ENCODE assay signal across 25 cellular contexts in the genomic region with DNA sequence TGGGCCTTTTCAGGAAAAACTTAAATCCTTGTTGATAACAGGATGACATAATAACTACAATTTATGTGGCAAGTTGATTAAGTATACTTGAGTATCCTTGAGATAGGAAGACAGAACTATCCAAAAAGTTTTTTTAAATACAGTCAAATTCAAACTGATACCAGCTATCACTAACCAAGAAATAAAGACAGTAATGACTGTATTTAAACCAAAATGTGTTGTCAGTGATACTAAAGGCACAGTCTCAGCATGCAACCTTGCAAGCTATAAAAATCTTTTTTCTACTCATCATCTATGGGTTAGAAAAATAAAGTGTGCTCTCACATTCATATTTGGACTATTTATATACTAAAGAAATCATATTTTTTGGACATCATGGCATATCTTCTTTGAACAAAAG.
"Had no signal": no experiment of that assay in that cellular context is flagged by ENCODE, and none has a peak within 500 bp of the region (broad histone marks: within the 10 kb centered on the region; RNA-seq: fewer than 3 reads in every experiment).

No MANE protein-coding gene starts in this region.

- ATAC-seq: activated CD8-positive, alpha-beta T cell treated with anti-CD3 and anti-CD28 coated beads, Interleukin-2, amount 10 ng/mL, durations not matched to agents 7 days and 5 days; activated T-cell treated with anti-CD3 and anti-CD28 coated beads, Interleukin-2, amount 50 U/mL, for 4 hours; body of pancreas; Right ventricle myocardium inferior had no signal

- H3K27me3 Mint-ChIP-seq: activated B cell treated with CpG ODN at 0.5 μM for 24 hours; activated CD4-positive, alpha-beta T cell treated with anti-CD3 and anti-CD28 coated beads, Interleukin-2, amount 10 ng/mL, durations not matched to agents 7 days and 5 days; activated naive CD4-positive, alpha-beta T cell treated with anti-CD3 and anti-CD28 coated beads, Interleukin-2, amount 50 U/mL, for 24 hours; activated naive CD8-positive, alpha-beta T cell treated with anti-CD3 and anti-CD28 coated beads, Interleukin-2, amount 10 ng/mL, durations not matched to agents 7 days and 5 days had no signal

- DNase-seq: activated B cell treated with CpG ODN at 0.5 μM for 24 hours; activated CD4-positive, alpha-beta T cell treated with anti-CD3 and anti-CD28 coated beads for 1 hour; activated CD4-positive, alpha-beta T cell treated with anti-CD3 and anti-CD28 coated beads, Interleukin-2, amount 10 ng/mL, durations not matched to agents 7 days and 5 days; activated CD4-positive, alpha-beta T cell treated with anti-CD3 and anti-CD28 coated beads, Interleukin-2, amount 50 U/mL, for 48 hours; activated CD8-positive, alpha-beta T cell treated with anti-CD3 and anti-CD28 coated beads, Interleukin-2, amount 10 ng/mL, durations not matched to agents 7 days and 5 days; activated effector memory CD4-positive, alpha-beta T cell treated with anti-CD3 and anti-CD28 coated beads, Interleukin-2, amount 50 U/mL, for 16 hours; activated naive CD4-positive, alpha-beta T cell; activated naive CD8-positive, alpha-beta T cell treated with anti-CD3 and anti-CD28 coated beads, Interleukin-2, amount 10 ng/mL, durations not matched to agents 7 days and 5 days; activated T-cell treated with anti-CD3 and anti-CD28 coated beads, Interleukin-2, amount 50 U/mL, for 4 hours; body of pancreas; Karpas-422; NCI-H1105; NCI-H187 treated with DMSO at 0.1 percent for 48 hours; NCI-H226; NCI-H446 treated with DMSO at 0.1 percent for 48 hours; NCI-H524 treated with DMSO at 0.1 percent for 48 hours; PC-9; SW 1271; T-helper 1 cell; T-helper 9 cell had no signal

- H3K9me3 Mint-ChIP-seq: activated naive CD4-positive, alpha-beta T cell treated with anti-CD3 and anti-CD28 coated beads, Interleukin-2, amount 50 U/mL, for 24 hours; activated T-cell treated with anti-CD3 and anti-CD28 coated beads, Interleukin-2, amount 50 U/mL, for 4 hours had no signal

- H3K27ac ChIP-seq: body of pancreas, breast epithelium, PC-9, RWPE1, VCaP had no signal

- H3K27ac Mint-ChIP-seq: activated B cell treated with CpG ODN at 0.5 μM for 24 hours; activated CD4-positive, alpha-beta T cell treated with anti-CD3 and anti-CD28 coated beads, Interleukin-2, amount 10 ng/mL, durations not matched to agents 7 days and 5 days; activated CD8-positive, alpha-beta T cell treated with anti-CD3 and anti-CD28 coated beads, Interleukin-2, amount 10 ng/mL, durations not matched to agents 7 days and 5 days; activated naive CD4-positive, alpha-beta T cell treated with anti-CD3 and anti-CD28 coated beads, Interleukin-2, amount 50 U/mL, for 24 hours; activated naive CD8-positive, alpha-beta T cell treated with anti-CD3 and anti-CD28 coated beads, Interleukin-2, amount 10 ng/mL, durations not matched to agents 7 days and 5 days had no signal

- H3K4me3 Mint-ChIP-seq: activated B cell treated with CpG ODN at 0.5 μM for 24 hours; activated CD4-positive, alpha-beta T cell treated with anti-CD3 and anti-CD28 coated beads, Interleukin-2, amount 10 ng/mL, durations not matched to agents 7 days and 5 days; activated CD8-positive, alpha-beta T cell treated with anti-CD3 and anti-CD28 coated beads, Interleukin-2, amount 10 ng/mL, durations not matched to agents 7 days and 5 days; activated naive CD4-positive, alpha-beta T cell treated with anti-CD3 and anti-CD28 coated beads, Interleukin-2, amount 50 U/mL, for 24 hours; activated naive CD8-positive, alpha-beta T cell treated with anti-CD3 and anti-CD28 coated beads, Interleukin-2, amount 10 ng/mL, durations not matched to agents 7 days and 5 days; activated T-cell treated with anti-CD3 and anti-CD28 coated beads, Interleukin-2, amount 50 U/mL, for 4 hours had no signal

- H3K4me1 Mint-ChIP-seq: activated CD4-positive, alpha-beta T cell treated with anti-CD3 and anti-CD28 coated beads, Interleukin-2, amount 10 ng/mL, durations not matched to agents 7 days and 5 days; activated naive CD4-positive, alpha-beta T cell treated with anti-CD3 and anti-CD28 coated beads, Interleukin-2, amount 50 U/mL, for 24 hours; activated naive CD8-positive, alpha-beta T cell treated with anti-CD3 and anti-CD28 coated beads, Interleukin-2, amount 10 ng/mL, durations not matched to agents 7 days and 5 days had no signal
